ENCODE assay signal across 20 cellular contexts in genomic region chr11:130766650-130767297, GRCh38.
DNase-seq lines count a peak whose midpoint lies in the region; ATAC-seq and TF ChIP-seq lines count a peak whose summit lies in the region.
"Had no signal": no experiment of that assay in that cellular context is flagged by ENCODE, and none has a peak within 500 bp of the region (broad histone marks: within the 10 kb centered on the region; RNA-seq: fewer than 3 reads in every experiment).

No MANE protein-coding gene starts in this region.

- H3K27ac Mint-ChIP-seq in stimulated activated naive CD8-positive, alpha-beta T cell treated with anti-CD3 and anti-CD28 coated beads, Interleukin-15, amount 100 ng/mL, for 72 hours: peak overlapping the region; percentile 30 to 82
- H3K27ac Mint-ChIP-seq in activated naive CD4-positive, alpha-beta T cell treated with anti-CD3 and anti-CD28 coated beads for 36 hours: no peak overlapping the region
- H3K27ac Mint-ChIP-seq: activated naive CD4-positive, alpha-beta T cell treated with anti-CD3 and anti-CD28 coated beads, Interleukin-2, amount 50 U/mL, for 72 hours; CD8-positive, alpha-beta T cell; naive thymus-derived CD4-positive, alpha-beta T cell had no signal

- H3K4me3 Mint-ChIP-seq in stimulated activated naive CD8-positive, alpha-beta T cell treated with anti-CD3 and anti-CD28 coated beads, Interleukin-15, amount 100 ng/mL, for 72 hours: no peak overlapping the region
- H3K4me3 Mint-ChIP-seq in activated naive CD4-positive, alpha-beta T cell treated with anti-CD3 and anti-CD28 coated beads for 36 hours: no peak overlapping the region
- H3K4me3 Mint-ChIP-seq: CD8-positive, alpha-beta T cell had no signal

- no TSS peak for BruUV-seq in Panc1 (replicated peaks; lab: Mats Ljungman, UMichigan)

- in situ Hi-C loops in Panc1 (cut with HindIII; ENCODE audit: low pct_unique_long_range_greater_than_20kb, low sequenced_read_pairs): no loop called here

- no peak for DNase-seq in stimulated activated naive CD8-positive, alpha-beta T cell treated with anti-CD3 and anti-CD28 coated beads, Interleukin-15, amount 100 ng/mL, for 72 hours
- DNase-seq in stimulated activated naive CD8-positive, alpha-beta T cell treated with anti-CD3 and anti-CD28 coated beads, Interleukin-15, Interleukin-2, amounts not matched to agents 100 U/mL and 50 U/mL, for 24 hours: no peak
- DNase-seq in Panc1 (ENCODE audit: low read depth, low spot score) (no peak), DMS53 treated with DMSO at 0.1 percent for 48 hours (lab: John Stamatoyannopoulos, UW; ENCODE audit: unreplicated experiment) (no peak), sciatic nerve (ENCODE audit: low spot score) (no peak)
- no peak for DNase-seq in activated CD4-positive, CD25-positive, alpha-beta regulatory T cell treated with anti-CD3 and anti-CD28 coated beads, Interleukin-2, amount 50 U/mL, for 72 hours
- DNase-seq in activated naive CD4-positive, alpha-beta T cell treated with anti-CD3 and anti-CD28 coated beads for 36 hours: no peak
- DNase-seq: activated CD4-positive, alpha-beta T cell treated with anti-CD3 and anti-CD28 coated beads for 4 hours; activated T-cell treated with anti-CD3 and anti-CD28 coated beads for 4 hours; brain microvascular endothelial cell; CD8-positive, alpha-beta T cell; dermis blood vessel endothelial cell; lower lobe of right lung; naive thymus-derived CD4-positive, alpha-beta T cell; NCI-H1694 treated with DMSO at 0.1 percent for 48 hours; NCI-H446; stimulated activated naive CD4-positive, alpha-beta T cell treated with Interleukin-2 at 50 U/mL for 16 hours; uterus had no signal

- H3K4me1 Mint-ChIP-seq in stimulated activated naive CD8-positive, alpha-beta T cell treated with anti-CD3 and anti-CD28 coated beads, Interleukin-15, amount 100 ng/mL, for 72 hours: peaks cover 8% of the 10 kb centered on the region
- no peaks in the 10 kb centered on the region for H3K4me1 Mint-ChIP-seq in activated naive CD4-positive, alpha-beta T cell treated with anti-CD3 and anti-CD28 coated beads for 36 hours (ENCODE audit: low read depth)

- TF ChIP-seq CTCF in Panc1 (IDR thresholded peaks at IDR 0.05): no peak

- POLR2A ChIA-PET in Panc1 (lab: Charles Lee): no interaction called here

- no peaks in the 10 kb centered on the region for H3K9me3 Mint-ChIP-seq in stimulated activated naive CD8-positive, alpha-beta T cell treated with anti-CD3 and anti-CD28 coated beads, Interleukin-15, amount 100 ng/mL, for 72 hours
- H3K9me3 Mint-ChIP-seq in activated naive CD4-positive, alpha-beta T cell treated with anti-CD3 and anti-CD28 coated beads for 36 hours: no peaks in the 10 kb centered on the region
- H3K9me3 Mint-ChIP-seq: activated naive CD4-positive, alpha-beta T cell treated with anti-CD3 and anti-CD28 coated beads, Interleukin-2, amount 50 U/mL, for 72 hours; CD8-positive, alpha-beta T cell; naive thymus-derived CD4-positive, alpha-beta T cell had no signal

- intact Hi-C loops in Panc1 (cut with micrococcal nuclease; ENCODE audit: unreplicated experiment): no loop called here
- intact Hi-C loops in activated naive CD4-positive, alpha-beta T cell treated with anti-CD3 and anti-CD28 coated beads for 36 hours (cut with micrococcal nuclease): no loop called here
- intact Hi-C loops in sciatic nerve (cut with DNase I): no loop called here

- no peak overlapping the region for H3K4me3 ChIP-seq in Panc1 (ENCODE audit: low read depth in 2 of 2, low read length in 2 of 2)
- H3K4me3 ChIP-seq: lower lobe of right lung, uterus had no signal

- H3K4me1 ChIP-seq in Panc1 (ENCODE audit: control insufficient read depth, insufficient read depth, low read length): peaks cover 10% of the 10 kb centered on the region; the same call in 1 of the 2 replicates
- H3K4me1 ChIP-seq: uterus had no signal

- H3K27ac ChIP-seq in Panc1 (ENCODE audit: low read length): peak overlapping the region; percentile 14; the same call in 1 of the 2 replicates
- H3K27ac ChIP-seq: brain microvascular endothelial cell, lower lobe of right lung, uterus had no signal

- no peaks in the 10 kb centered on the region for H3K36me3 Mint-ChIP-seq in activated naive CD4-positive, alpha-beta T cell treated with anti-CD3 and anti-CD28 coated beads for 36 hours (ENCODE audit: low read depth)
- H3K36me3 Mint-ChIP-seq: activated naive CD4-positive, alpha-beta T cell treated with anti-CD3 and anti-CD28 coated beads, Interleukin-2, amount 50 U/mL, for 72 hours; CD8-positive, alpha-beta T cell; naive thymus-derived CD4-positive, alpha-beta T cell had no signal

- peaks cover 15% of the 10 kb centered on the region for H3K27me3 Mint-ChIP-seq in stimulated activated naive CD8-positive, alpha-beta T cell treated with anti-CD3 and anti-CD28 coated beads, Interleukin-15, amount 100 ng/mL, for 72 hours
- peaks cover 2% of the 10 kb centered on the region for H3K27me3 Mint-ChIP-seq in activated naive CD4-positive, alpha-beta T cell treated with anti-CD3 and anti-CD28 coated beads for 36 hours (ENCODE audit: low read depth)

- CTCF ChIA-PET in Panc1 (lab: Charles Lee): no interaction called here
- CTCF ChIA-PET in activated naive CD4-positive, alpha-beta T cell treated with anti-CD3 and anti-CD28 coated beads for 36 hours (lab: Charles Lee): no interaction called here

- no peak for ATAC-seq in stimulated activated naive CD8-positive, alpha-beta T cell treated with anti-CD3 and anti-CD28 coated beads, Interleukin-15, amount 100 ng/mL, for 72 hours
- ATAC-seq in stimulated activated naive CD8-positive, alpha-beta T cell treated with anti-CD3 and anti-CD28 coated beads, Interleukin-15, Interleukin-2, amounts not matched to agents 100 U/mL and 50 U/mL, for 24 hours: no peak
- peak; percentile 11 for ATAC-seq in HG02852 (IDR thresholded peaks at IDR 0.05; ENCODE audit: unreplicated experiment)
- no peak for ATAC-seq in Panc1
- no peak for ATAC-seq in sciatic nerve
- ATAC-seq: activated naive CD4-positive, alpha-beta T cell treated with anti-CD3 and anti-CD28 coated beads, Interleukin-2, amount 50 U/mL, for 72 hours; CD8-positive, alpha-beta T cell; lower lobe of right lung; naive thymus-derived CD4-positive, alpha-beta T cell had no signal

- no peaks in the 10 kb centered on the region for H3K36me3 ChIP-seq in Panc1 (ENCODE audit: control insufficient read depth, insufficient read depth, low read length)
- H3K36me3 ChIP-seq: brain microvascular endothelial cell, lower lobe of right lung, uterus had no signal

- no peaks in the 10 kb centered on the region for H3K27me3 ChIP-seq in Panc1 (ENCODE audit: control insufficient read depth, insufficient read depth, low read length)
- H3K27me3 ChIP-seq: brain microvascular endothelial cell, uterus had no signal

- no peaks in the 10 kb centered on the region for H3K9me3 ChIP-seq in Panc1 (ENCODE audit: control insufficient read depth, insufficient read depth, low read depth, low read length)
- H3K9me3 ChIP-seq: lower lobe of right lung, uterus had no signal
